In the genomic region with DNA sequence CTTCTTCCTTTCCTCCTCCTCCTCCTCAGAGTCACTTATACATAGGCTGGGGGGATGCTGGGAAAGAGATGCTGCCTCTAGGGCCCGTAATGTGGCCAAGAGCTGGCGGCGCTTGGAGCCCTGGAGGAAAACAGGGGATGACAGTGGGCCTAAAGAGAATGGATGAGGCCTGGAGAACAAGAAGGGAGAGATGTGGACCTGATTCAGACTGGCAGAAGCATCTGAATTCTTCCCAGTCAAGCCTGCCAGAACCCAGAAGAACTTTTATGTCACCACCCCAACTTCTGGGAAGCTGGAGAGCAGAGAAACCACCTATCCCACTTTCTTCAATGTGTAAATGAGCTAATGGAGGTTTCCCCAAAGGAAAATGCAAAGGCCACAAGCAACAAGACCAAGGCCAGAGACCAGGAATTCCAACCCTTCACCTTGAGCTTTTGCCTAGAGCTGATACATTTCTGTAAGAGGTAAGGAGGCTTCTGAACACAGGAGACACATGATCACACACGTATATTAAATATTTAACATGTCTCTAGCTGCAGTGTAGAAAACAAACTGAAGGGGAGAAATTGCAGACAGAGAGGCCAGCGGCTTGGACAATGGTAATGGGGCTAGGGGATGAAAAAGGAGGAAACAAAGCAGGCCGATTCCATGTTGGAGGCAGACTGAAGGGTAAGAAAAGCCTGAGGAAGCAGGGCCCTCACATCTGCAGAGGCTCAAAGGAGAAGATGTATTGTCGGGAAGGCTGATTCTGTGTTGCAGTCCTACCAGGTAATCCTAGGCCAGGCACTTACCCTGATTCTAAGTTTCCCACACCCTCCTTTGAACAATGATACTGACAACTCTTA, we compare ENCODE assay signal across 9 cellular contexts. TPM values are rescaled to one million over a fixed set of nuclear protein-coding genes. Genes with fewer than 3 reads are reported as not detected.
DNase-seq lines count a peak whose midpoint lies in the region; ATAC-seq and TF ChIP-seq lines count a peak whose summit lies in the region.
"Had no signal": no experiment of that assay in that cellular context is flagged by ENCODE, and none has a peak within 500 bp of the region (broad histone marks: within the 10 kb centered on the region; RNA-seq: fewer than 3 reads in every experiment).

No MANE protein-coding gene starts in this region.

- 59% methylated on average over 7 of the region's 7 CpGs for WGBS in liver
- WGBS in thymus: 68% methylated on average over 7 of the region's 7 CpGs

- H3K36me3 Mint-ChIP-seq in activated CD4-positive, alpha-beta memory T cell treated with anti-CD3 and anti-CD28 coated beads for 36 hours: peaks cover 30% of the 10 kb centered on the region
- peaks cover 38% of the 10 kb centered on the region for H3K36me3 Mint-ChIP-seq in activated CD4-positive, alpha-beta memory T cell treated with anti-CD3 and anti-CD28 coated beads, Interleukin-2, amount 10 ng/mL, durations not matched to agents 7 days and 5 days (ENCODE audit: low read depth)

- H3K27ac ChIP-seq in liver (ENCODE audit: low read depth in 1 of 2, low read length in 2 of 2): peak overlapping the region in 1 of 2 donors; percentile 66
- H3K27ac ChIP-seq in thymus (ENCODE audit: low read depth): no peak overlapping the region

- H3K27me3 ChIP-seq in adipocyte (replicated peaks; ENCODE audit: control insufficient read depth, insufficient read depth, low read length) (no peaks in the 10 kb centered on the region), liver (ENCODE audit: control insufficient read depth in 4 of 4, insufficient read depth in 4 of 4, low read length in 3 of 4) (no peaks in the 10 kb centered on the region), thymus (ENCODE audit: control insufficient read depth, insufficient read depth) (no peaks in the 10 kb centered on the region)

- no peaks in the 10 kb centered on the region for H3K27me3 Mint-ChIP-seq in activated CD4-positive, alpha-beta memory T cell treated with anti-CD3 and anti-CD28 coated beads for 36 hours
- H3K27me3 Mint-ChIP-seq in activated CD4-positive, alpha-beta memory T cell treated with anti-CD3 and anti-CD28 coated beads, Interleukin-2, amount 10 ng/mL, durations not matched to agents 7 days and 5 days: no peaks in the 10 kb centered on the region

- CTCF ChIA-PET in activated CD4-positive, alpha-beta memory T cell treated with anti-CD3 and anti-CD28 coated beads for 36 hours (lab: Charles Lee): interaction anchor here (1.0 to 3.5 kb wide), 6 partner anchors 10 to 104 kb away, joined by 3 to 36 read pairs (median 10); partner anchors contain the start of genes MRPL17, TAF10 and TPP1
- CTCF ChIA-PET in activated CD4-positive, alpha-beta memory T cell treated with anti-CD3 and anti-CD28 coated beads, Interleukin-2, amount 10 ng/mL, durations not matched to agents 7 days and 5 days (lab: Charles Lee): interaction anchor here (0.7 to 4.0 kb wide), 9 partner anchors 10 to 223 kb away, joined by 3 to 64 read pairs (median 5); partner anchors contain the start of genes ARFIP2, MRPL17, TAF10 and TIMM10B

- H3K4me3 Mint-ChIP-seq in activated CD4-positive, alpha-beta memory T cell treated with anti-CD3 and anti-CD28 coated beads for 36 hours: no peak overlapping the region
- H3K4me3 Mint-ChIP-seq in activated CD4-positive, alpha-beta memory T cell treated with anti-CD3 and anti-CD28 coated beads, Interleukin-2, amount 10 ng/mL, durations not matched to agents 7 days and 5 days: no peak overlapping the region
- H3K4me3 Mint-ChIP-seq: T-helper 1 cell treated with Interleukin-12 subunit alpha and Interleukin-12 subunit beta and Interleukin-4 antibody, amounts not matched to agents 30 μg/mL and 1 μg/mL, for 36 hours had no signal

- ATAC-seq in GM18858 (IDR thresholded peaks at IDR 0.05; ENCODE audit: unreplicated experiment): no peak

- peaks cover 37% of the 10 kb centered on the region for H3K36me3 ChIP-seq in adipocyte (ENCODE audit: control insufficient read depth, insufficient read depth, low read length, severe bottlenecking)
- H3K36me3 ChIP-seq in liver (ENCODE audit: control insufficient read depth in 4 of 4, insufficient read depth in 3 of 4, low read depth in 1 of 4, low read length in 3 of 4): peaks cover 0 to 26% (median 16%) of the 10 kb centered on the region in 4 donors
- peaks cover 34% of the 10 kb centered on the region for H3K36me3 ChIP-seq in thymus (ENCODE audit: control insufficient read depth, insufficient read depth)

- H3K27ac Mint-ChIP-seq in activated CD4-positive, alpha-beta memory T cell treated with anti-CD3 and anti-CD28 coated beads for 36 hours: peak overlapping the region; percentile 2
- no peak overlapping the region for H3K27ac Mint-ChIP-seq in activated CD4-positive, alpha-beta memory T cell treated with anti-CD3 and anti-CD28 coated beads, Interleukin-2, amount 10 ng/mL, durations not matched to agents 7 days and 5 days
- H3K27ac Mint-ChIP-seq: T-helper 1 cell treated with Interleukin-12 subunit alpha and Interleukin-12 subunit beta and Interleukin-4 antibody, amounts not matched to agents 30 μg/mL and 1 μg/mL, for 36 hours had no signal

- H3K9me3 ChIP-seq in adipocyte (ENCODE audit: control insufficient read depth, low read length) (no peaks in the 10 kb centered on the region), liver (ENCODE audit: control insufficient read depth in 4 of 4, low read length in 3 of 4) (no peaks in the 10 kb centered on the region), thymus (ENCODE audit: control insufficient read depth) (no peaks in the 10 kb centered on the region)

- intact Hi-C loops in activated CD4-positive, alpha-beta memory T cell treated with anti-CD3 and anti-CD28 coated beads for 36 hours (cut with micrococcal nuclease): loop anchor here (2.0 kb wide), 1 partner anchor 72 kb away; no protein-coding TSS in a partner anchor

- H3K4me1 ChIP-seq in adipocyte (ENCODE audit: control insufficient read depth, insufficient read depth, low read length) (peaks cover 37% of the 10 kb centered on the region), liver (ENCODE audit: control insufficient read depth in 4 of 4, insufficient read depth in 4 of 4, low read length in 3 of 4) (peaks cover 11 to 68% (median 52%) of the 10 kb centered on the region in 4 donors), thymus (ENCODE audit: control insufficient read depth, insufficient read depth, low read length) (peaks cover 18% of the 10 kb centered on the region)

- H3K4me3 ChIP-seq in adipocyte (ENCODE audit: low read length) (peak overlapping the region; percentile 90), liver (ENCODE audit: low read depth in 1 of 3, low read length in 3 of 3) (peak overlapping the region; percentile 59 to 98 (median 70)), thymus (ENCODE audit: low read length) (peak overlapping the region; percentile 80)

- peaks cover 33% of the 10 kb centered on the region for H3K4me1 Mint-ChIP-seq in activated CD4-positive, alpha-beta memory T cell treated with anti-CD3 and anti-CD28 coated beads for 36 hours (ENCODE audit: low read depth)
- peaks cover 7% of the 10 kb centered on the region for H3K4me1 Mint-ChIP-seq in activated CD4-positive, alpha-beta memory T cell treated with anti-CD3 and anti-CD28 coated beads, Interleukin-2, amount 10 ng/mL, durations not matched to agents 7 days and 5 days

- no peak for TF ChIP-seq CTCF in liver (IDR thresholded peaks at IDR 0.05; ENCODE audit: low read depth, low read length, missing input control)

- H3K9me3 Mint-ChIP-seq in activated CD4-positive, alpha-beta memory T cell treated with anti-CD3 and anti-CD28 coated beads for 36 hours: no peaks in the 10 kb centered on the region
- H3K9me3 Mint-ChIP-seq in activated CD4-positive, alpha-beta memory T cell treated with anti-CD3 and anti-CD28 coated beads, Interleukin-2, amount 10 ng/mL, durations not matched to agents 7 days and 5 days: no peaks in the 10 kb centered on the region
- H3K9me3 Mint-ChIP-seq: T-helper 1 cell treated with Interleukin-12 subunit alpha and Interleukin-12 subunit beta and Interleukin-4 antibody, amounts not matched to agents 30 μg/mL and 1 μg/mL, for 36 hours had no signal

- POLR2A ChIA-PET in activated CD4-positive, alpha-beta memory T cell treated with anti-CD3 and anti-CD28 coated beads for 36 hours (lab: Charles Lee): interaction anchor here (0.6 to 2.9 kb wide), 3 partner anchors 8 to 81 kb away, joined by 3 to 20 read pairs (median 13); partner anchors contain the start of genes MRPL17 and TPP1
- POLR2A ChIA-PET in activated CD4-positive, alpha-beta memory T cell treated with anti-CD3 and anti-CD28 coated beads, Interleukin-2, amount 10 ng/mL, durations not matched to agents 7 days and 5 days (lab: Charles Lee): interaction anchor here (0.8 to 8.4 kb wide), 10 partner anchors 9 to 143 kb away, joined by 3 to 108 read pairs (median 4); partner anchors contain the start of genes ARFIP2, MRPL17, TAF10 and TIMM10B

- peak overlapping the region; percentile 94 for H3K9ac ChIP-seq in adipocyte (ENCODE audit: low read length)
- peak overlapping the region; percentile 97 to 98 for H3K9ac ChIP-seq in liver (ENCODE audit: low read depth in 1 of 2, low read length in 2 of 2)

- no peak for DNase-seq in activated CD4-positive, alpha-beta memory T cell treated with anti-CD3 and anti-CD28 coated beads for 36 hours
- no peak for DNase-seq in activated CD4-positive, alpha-beta memory T cell treated with anti-CD3 and anti-CD28 coated beads, Interleukin-2, amount 10 ng/mL, durations not matched to agents 7 days and 5 days
- peak; percentile 19 for DNase-seq in adipocyte (ENCODE audit: low read depth)
- DNase-seq in NCI-H1105 (lab: John Stamatoyannopoulos, UW): no peak
- no peak for DNase-seq in SW480 (ENCODE audit: low spot score)

- TF ChIP-seq RAD21 in liver (IDR thresholded peaks at IDR 0.05): no peak

RNA-seq across cellular contexts. Expression of gene RRP8, which starts 1.1 kb away (rescaled TPM):
- total RNA-seq in activated CD4-positive, alpha-beta memory T cell treated with anti-CD3 and anti-CD28 coated beads for 36 hours: 10 to 100 TPM; 34.9 to 37.5 TPM
- 10 to 100 TPM; 21.8 to 24.4 TPM for total RNA-seq in activated CD4-positive, alpha-beta memory T cell treated with anti-CD3 and anti-CD28 coated beads, Interleukin-2, amount 10 ng/mL, durations not matched to agents 7 days and 5 days
- 10 to 100 TPM; 10.5 to 11.9 TPM for total RNA-seq in liver
- 10 to 100 TPM; 10.3 to 12.6 TPM for polyA plus RNA-seq in liver
- polyA plus RNA-seq in thymus: 32.2 TPM

RNA-seq across cellular contexts. Expression of gene ILK, which starts 1.3 kb away (rescaled TPM):
- total RNA-seq in activated CD4-positive, alpha-beta memory T cell treated with anti-CD3 and anti-CD28 coated beads for 36 hours: 10 to 100 TPM; 89.2 to 95.8 TPM
- total RNA-seq in activated CD4-positive, alpha-beta memory T cell treated with anti-CD3 and anti-CD28 coated beads, Interleukin-2, amount 10 ng/mL, durations not matched to agents 7 days and 5 days: 100 to 1,000 TPM; 135 to 138 TPM
- total RNA-seq in liver: 10 to 100 TPM; 50.5 to 69.1 TPM
- 10 to 100 TPM; 29.6 to 45.9 TPM for polyA plus RNA-seq in liver
- 74.6 TPM for polyA plus RNA-seq in thymus

RNA-seq across cellular contexts. Expression of gene TAF10, which starts 9.7 kb away (rescaled TPM):
- 100 to 1,000 TPM; 158 to 165 TPM for total RNA-seq in activated CD4-positive, alpha-beta memory T cell treated with anti-CD3 and anti-CD28 coated beads for 36 hours
- total RNA-seq in activated CD4-positive, alpha-beta memory T cell treated with anti-CD3 and anti-CD28 coated beads, Interleukin-2, amount 10 ng/mL, durations not matched to agents 7 days and 5 days: 100 to 1,000 TPM; 159 to 161 TPM
- total RNA-seq in liver: 10 to 100 TPM; 10.5 to 18.8 TPM
- 10 to 100 TPM; 44.2 to 58.1 TPM for polyA plus RNA-seq in liver
- 119 TPM for polyA plus RNA-seq in thymus

RNA-seq across cellular contexts. Expression of gene TPP1, which starts 16.9 kb away (rescaled TPM):
- total RNA-seq in activated CD4-positive, alpha-beta memory T cell treated with anti-CD3 and anti-CD28 coated beads for 36 hours: 10 to 100 TPM; 53.2 to 56.6 TPM
- total RNA-seq in activated CD4-positive, alpha-beta memory T cell treated with anti-CD3 and anti-CD28 coated beads, Interleukin-2, amount 10 ng/mL, durations not matched to agents 7 days and 5 days: 100 to 1,000 TPM; 130 to 131 TPM
- 100 to 1,000 TPM in 1 of 2 donors, 10 to 100 TPM in 1; 71.3 to 108 TPM for total RNA-seq in liver
- polyA plus RNA-seq in liver: 100 to 1,000 TPM in 1 of 2 donors, 10 to 100 TPM in 1; 52.8 to 102 TPM
- polyA plus RNA-seq in thymus: 59.4 TPM

RNA-seq across cellular contexts. Expression of gene DCHS1, which starts 53.3 kb away (rescaled TPM):
- total RNA-seq in activated CD4-positive, alpha-beta memory T cell treated with anti-CD3 and anti-CD28 coated beads for 36 hours: under 1 TPM; 0.80 to 0.90 TPM
- total RNA-seq in activated CD4-positive, alpha-beta memory T cell treated with anti-CD3 and anti-CD28 coated beads, Interleukin-2, amount 10 ng/mL, durations not matched to agents 7 days and 5 days: under 1 TPM; 0.23 to 0.25 TPM
- total RNA-seq in liver: 1 to 10 TPM; 8.6 to 8.9 TPM
- polyA plus RNA-seq in liver: 1 to 10 TPM in 1 of 2 donors, under 1 TPM in 1; 0.68 to 3.0 TPM
- polyA plus RNA-seq in thymus: 6.5 TPM

Comparison
In these comparisons a context has a peak if more than half of its experiments do, and no peak if none do; other contexts are left out.
1. RNA of gene TAF10, which starts 9.7 kb away (total RNA-seq): 158 to 165 TPM in activated CD4-positive, alpha-beta memory T cell treated with anti-CD3 and anti-CD28 coated beads for 36 hours and 159 to 161 TPM in activated CD4-positive, alpha-beta memory T cell treated with anti-CD3 and anti-CD28 coated beads, Interleukin-2, amount 10 ng/mL, durations not matched to agents 7 days and 5 days; 10.5 to 18.8 TPM in liver; every median in the first group is over 4 times any median in the second.
2. Peak in every context shown above with its lines, with median percentiles within 50 percentile points of each other: H3K4me3 ChIP-seq.